ENCODE assay signal across 20 cellular contexts in genomic region chr3:124456506-124456905, GRCh38.
DNase-seq lines count a peak whose midpoint lies in the region; TF ChIP-seq lines count a peak whose summit lies in the region.
"Had no signal": no experiment of that assay in that cellular context is flagged by ENCODE, and none has a peak within 500 bp of the region (broad histone marks: within the 10 kb centered on the region; RNA-seq: fewer than 3 reads in every experiment).

No MANE protein-coding gene starts in this region.

- in situ Hi-C loops in astrocyte of the cerebellum (cut with HindIII; ENCODE audit: low sequenced_read_pairs): loop anchor here (25.0 kb wide), 1 partner anchor 444 kb away; no protein-coding TSS in a partner anchor

- DNase-seq in left ventricle myocardium inferior: peak; percentile 25
- no peak for DNase-seq in cardiac septum (ENCODE audit: low spot score)
- DNase-seq in astrocyte of the cerebellum (ENCODE audit: low read depth): peak; percentile 8
- DNase-seq in dermis microvascular lymphatic vessel endothelial cell (ENCODE audit: low read depth in 2 of 2): peak; percentile 46 to 48
- DNase-seq in ovary: peak in 3 of 5 donors; percentile 15 to 39 (median 16)
- DNase-seq in vagina (ENCODE audit: extremely low spot score in 2 of 2): no peak
- DNase-seq in NCI-H1417 treated with DMSO at 0.1 percent for 48 hours (lab: John Stamatoyannopoulos, UW): no peak
- no peak for DNase-seq in NCI-H446 treated with DMSO at 0.1 percent for 48 hours (lab: John Stamatoyannopoulos, UW)
- DNase-seq: BE2C, DMS53, GF-D8, H7, Kasumi-1, MM.1S, NCI-H1092, NCI-H1436 treated with DMSO at 0.1 percent for 48 hours, NCI-H2029, NCI-H345, NCI-H524 treated with DMSO at 0.1 percent for 48 hours had no signal

- TF ChIP-seq CTCF in left ventricle myocardium inferior (IDR thresholded peaks at IDR 0.05; ENCODE audit: borderline replicate concordance) (no peak), astrocyte of the cerebellum (IDR thresholded peaks at IDR 0.05; ENCODE audit: low read depth, low read length, missing control alignments) (no peak), ovary (IDR thresholded peaks at IDR 0.05) (no peak), vagina (IDR thresholded peaks at IDR 0.05) (no peak)

- H3K27ac ChIP-seq in left ventricle myocardium inferior (replicated peaks) (no peak overlapping the region), ovary (no peak overlapping the region), vagina (no peak overlapping the region)
- H3K27ac ChIP-seq: A549 had no signal

- H3K27me3 ChIP-seq in left ventricle myocardium inferior (ENCODE audit: low read depth): no peaks in the 10 kb centered on the region
- H3K27me3 ChIP-seq in ovary: no peaks in the 10 kb centered on the region
- no peaks in the 10 kb centered on the region for H3K27me3 ChIP-seq in vagina
- H3K27me3 ChIP-seq: BE2C had no signal

- H3K9me3 ChIP-seq in left ventricle myocardium inferior (replicated peaks) (no peaks in the 10 kb centered on the region), ovary (no peaks in the 10 kb centered on the region), vagina (no peaks in the 10 kb centered on the region)
- H3K9me3 ChIP-seq: A549, BE2C had no signal

- TF ChIP-seq POLR2A in ovary (IDR thresholded peaks at IDR 0.05) (no peak), vagina (IDR thresholded peaks at IDR 0.05) (no peak)

- TF ChIP-seq EP300 in ovary (IDR thresholded peaks at IDR 0.05): no peak

- WGBS in ovary, 3 donors: 24 to 61% (median 45%) methylated on average over 11 of the region's 11 CpGs

- peaks cover 6% of the 10 kb centered on the region for H3K36me3 ChIP-seq in left ventricle myocardium inferior
- H3K36me3 ChIP-seq in ovary: no peaks in the 10 kb centered on the region
- H3K36me3 ChIP-seq in vagina: no peaks in the 10 kb centered on the region

- intact Hi-C loops in left ventricle myocardium inferior (cut with micrococcal nuclease) (no loop called here), cardiac septum (cut with DNase I) (no loop called here), ovary (cut with DNase I) (no loop called here), vagina (cut with DNase I) (no loop called here)

- H3K4me3 ChIP-seq in left ventricle myocardium inferior: no peak overlapping the region
- no peak overlapping the region for H3K4me3 ChIP-seq in astrocyte of the cerebellum (ENCODE audit: low read depth, low read length)
- H3K4me3 ChIP-seq in ovary: no peak overlapping the region
- H3K4me3 ChIP-seq in vagina: no peak overlapping the region
- H3K4me3 ChIP-seq: A549 had no signal

- H3K4me1 ChIP-seq in left ventricle myocardium inferior: no peaks in the 10 kb centered on the region
- no peaks in the 10 kb centered on the region for H3K4me1 ChIP-seq in ovary (ENCODE audit: insufficient read depth)
- H3K4me1 ChIP-seq in vagina: no peaks in the 10 kb centered on the region
- H3K4me1 ChIP-seq: A549, BE2C had no signal

Comparison
In these comparisons a context has a peak if more than half of its experiments do, and no peak if none do; other contexts are left out.
1. DNase-seq: peak in left ventricle myocardium inferior (single experiment), astrocyte of the cerebellum (single experiment), dermis microvascular lymphatic vessel endothelial cell (2 of 2) and ovary (3 of 5); none in cardiac septum (single experiment), vagina (0 of 2), NCI-H1417 treated with DMSO at 0.1 percent for 48 hours (single experiment) and NCI-H446 treated with DMSO at 0.1 percent for 48 hours (single experiment).